Comparison of ENCODE assay signal across 28 cellular contexts in genomic region chr12:124267205-124267778, GRCh38.
"Had no signal": no experiment of that assay in that cellular context is flagged by ENCODE, and none has a peak within 500 bp of the region (broad histone marks: within the 10 kb centered on the region; RNA-seq: fewer than 3 reads in every experiment).

No MANE protein-coding gene starts in this region.

- H3K9me3 Mint-ChIP-seq: stimulated activated effector memory CD8-positive, alpha-beta T cell treated with anti-CD3 and anti-CD28 coated beads, Interleukin-12 subunit alpha, Interleukin-12 subunit beta, amount 100 ng/mL, for 72 hours; stimulated activated naive CD8-positive, alpha-beta T cell treated with anti-CD3 and anti-CD28 coated beads, Interleukin-15, amount 100 ng/mL, for 72 hours; stimulated activated naive CD8-positive, alpha-beta T cell treated with anti-CD3 and anti-CD28 coated beads, Interleukin-15, Interleukin-2, amounts not matched to agents 100 ng/mL and 50 ng/mL, for 24 hours had no signal

- H3K4me3 ChIP-seq: stomach, suprapubic skin, testis, thoracic aorta, thyroid gland, tibial artery, tibial nerve, transverse colon, upper lobe of left lung, upper lobe of right lung, uterus, vagina had no signal

- H3K27ac Mint-ChIP-seq: stimulated activated effector memory CD8-positive, alpha-beta T cell treated with anti-CD3 and anti-CD28 coated beads, Interleukin-12 subunit alpha, Interleukin-12 subunit beta, amount 100 ng/mL, for 72 hours; stimulated activated memory B cell treated with anti-CD40 and anti-IgM and Interleukin-4, amounts not matched to agents 10 μg/mL and 1 μg/mL and 100 μg/mL, for 72 hours; stimulated activated naive B cell treated with anti-CD40 and anti-IgM and Interleukin-4, amounts not matched to agents 10 μg/mL and 1 μg/mL and 100 μg/mL, for 72 hours; stimulated activated naive CD8-positive, alpha-beta T cell treated with anti-CD3 and anti-CD28 coated beads, Interleukin-15, Interleukin-2, amounts not matched to agents 100 ng/mL and 50 ng/mL, for 24 hours; type B pancreatic cell had no signal

- H3K4me3 Mint-ChIP-seq: stimulated activated effector memory CD8-positive, alpha-beta T cell treated with anti-CD3 and anti-CD28 coated beads, Interleukin-12 subunit alpha, Interleukin-12 subunit beta, amount 100 ng/mL, for 72 hours; stimulated activated memory B cell treated with anti-CD40 and anti-IgM and Interleukin-4, amounts not matched to agents 10 μg/mL and 1 μg/mL and 100 μg/mL, for 72 hours; stimulated activated naive B cell treated with anti-CD40 and anti-IgM and Interleukin-4, amounts not matched to agents 10 μg/mL and 1 μg/mL and 100 μg/mL, for 72 hours; stimulated activated naive CD8-positive, alpha-beta T cell treated with anti-CD3 and anti-CD28 coated beads, Interleukin-15, amount 100 ng/mL, for 72 hours; stimulated activated naive CD8-positive, alpha-beta T cell treated with anti-CD3 and anti-CD28 coated beads, Interleukin-15, Interleukin-2, amounts not matched to agents 100 ng/mL and 50 ng/mL, for 24 hours; type B pancreatic cell had no signal

- H3K27ac ChIP-seq: stomach, suprapubic skin, testis, thoracic aorta, thyroid gland, tibial artery, tibial nerve, transverse colon, upper lobe of left lung, upper lobe of right lung, uterus, vagina had no signal

- H3K27me3 ChIP-seq: suprapubic skin, testis, thyroid gland, tibial nerve, transverse colon, upper lobe of left lung, upper lobe of right lung, uterus, vagina had no signal

- ATAC-seq: stimulated activated effector memory CD8-positive, alpha-beta T cell treated with anti-CD3 and anti-CD28 coated beads, Interleukin-12 subunit alpha, Interleukin-12 subunit beta, amount 100 ng/mL, for 72 hours; stimulated activated memory B cell treated with anti-CD40 and anti-IgM and Interleukin-4, amounts not matched to agents 10 μg/mL and 1 μg/mL and 100 μg/mL, for 72 hours; stimulated activated naive B cell treated with anti-CD40 and anti-IgM and Interleukin-4, amounts not matched to agents 10 μg/mL and 1 μg/mL and 100 μg/mL, for 72 hours; stimulated activated naive CD8-positive, alpha-beta T cell treated with anti-CD3 and anti-CD28 coated beads, Interleukin-15, amount 100 ng/mL, for 72 hours; stimulated activated naive CD8-positive, alpha-beta T cell treated with anti-CD3 and anti-CD28 coated beads, Interleukin-15, Interleukin-2, amounts not matched to agents 100 U/mL and 50 U/mL, for 24 hours; upper lobe of right lung had no signal

- DNase-seq: stimulated activated CD4-positive, alpha-beta T cell treated with anti-CD3 and anti-CD28 coated beads, Interleukin-2, amount 100 ng/mL, for 48 hours; stimulated activated CD4-positive, alpha-beta T cell treated with anti-CD3 and anti-CD28 coated beads, Interleukin-4, amount 100 ng/mL, for 1 hour; stimulated activated CD4-positive, alpha-beta T cell treated with anti-CD3 and anti-CD28 coated beads, Interleukin-4, amount 100 ng/mL, for 24 hours; stimulated activated CD4-positive, alpha-beta T cell treated with anti-CD3 and anti-CD28 coated beads, Interleukin-4, amount 100 ng/mL, for 4 hours; stimulated activated CD8-positive, alpha-beta memory T cell treated with anti-CD3 and anti-CD28 coated beads, Interleukin-4, amount 100 ng/mL, for 48 hours; stimulated activated naive B cell treated with anti-CD40 and anti-IgM and Interleukin-4, amounts not matched to agents 10 μg/mL and 1 μg/mL and 100 μg/mL, for 72 hours; stimulated activated naive CD4-positive, alpha-beta T cell; stimulated activated naive CD4-positive, alpha-beta T cell treated with Interleukin-2 at 50 U/mL for 16 hours; stimulated activated naive CD8-positive, alpha-beta T cell treated with anti-CD3 and anti-CD28 coated beads, Interleukin-15, amount 100 ng/mL, for 72 hours; stimulated activated naive CD8-positive, alpha-beta T cell treated with anti-CD3 and anti-CD28 coated beads, Interleukin-15, Interleukin-2, amounts not matched to agents 100 U/mL and 50 U/mL, for 24 hours; stomach; substantia nigra; testis; thyroid gland; tibial artery; transverse colon; trophoblast cell; upper lobe of left lung; upper lobe of right lung; uterus had no signal

- H3K36me3 Mint-ChIP-seq: stimulated activated effector memory CD8-positive, alpha-beta T cell treated with anti-CD3 and anti-CD28 coated beads, Interleukin-12 subunit alpha, Interleukin-12 subunit beta, amount 100 ng/mL, for 72 hours; stimulated activated memory B cell treated with anti-CD40 and anti-IgM and Interleukin-4, amounts not matched to agents 10 μg/mL and 1 μg/mL and 100 μg/mL, for 72 hours; stimulated activated naive B cell treated with anti-CD40 and anti-IgM and Interleukin-4, amounts not matched to agents 10 μg/mL and 1 μg/mL and 100 μg/mL, for 72 hours; type B pancreatic cell had no signal

- H3K4me1 Mint-ChIP-seq: stimulated activated effector memory CD8-positive, alpha-beta T cell treated with anti-CD3 and anti-CD28 coated beads, Interleukin-12 subunit alpha, Interleukin-12 subunit beta, amount 100 ng/mL, for 72 hours; stimulated activated memory B cell treated with anti-CD40 and anti-IgM and Interleukin-4, amounts not matched to agents 10 μg/mL and 1 μg/mL and 100 μg/mL, for 72 hours; stimulated activated naive B cell treated with anti-CD40 and anti-IgM and Interleukin-4, amounts not matched to agents 10 μg/mL and 1 μg/mL and 100 μg/mL, for 72 hours; stimulated activated naive CD8-positive, alpha-beta T cell treated with anti-CD3 and anti-CD28 coated beads, Interleukin-15, amount 100 ng/mL, for 72 hours had no signal

- H3K9me3 ChIP-seq: suprapubic skin, testis, thoracic aorta, thyroid gland, tibial nerve, transverse colon, upper lobe of left lung, upper lobe of right lung, uterus, vagina had no signal

- H3K4me1 ChIP-seq: stomach, suprapubic skin, testis, thyroid gland, tibial artery, tibial nerve, transverse colon, upper lobe of right lung, uterus, vagina had no signal

- H3K36me3 ChIP-seq: stomach, suprapubic skin, thoracic aorta, thyroid gland, tibial artery, tibial nerve, transverse colon, upper lobe of left lung, upper lobe of right lung, uterus, vagina had no signal
